In the genomic region with DNA sequence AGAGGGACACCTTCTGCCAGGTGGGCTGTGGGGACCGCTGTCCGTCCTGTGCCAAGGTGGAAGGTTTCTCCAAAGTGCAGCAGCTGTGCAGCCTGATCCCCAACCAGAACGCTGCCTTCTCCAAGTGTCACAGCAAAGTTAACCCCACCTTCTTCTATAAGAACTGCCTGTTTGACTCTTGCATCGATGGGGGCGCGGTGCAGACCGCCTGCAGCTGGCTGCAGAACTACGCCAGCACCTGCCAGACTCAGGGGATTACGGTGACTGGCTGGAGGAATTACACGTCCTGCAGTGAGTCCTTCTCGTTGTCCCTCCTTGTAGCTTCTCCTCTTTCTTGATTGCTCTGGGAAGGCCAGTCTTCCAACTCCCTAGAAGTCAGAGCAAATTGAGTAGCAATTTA, we compare ENCODE assay signal across 24 cellular contexts. TPM values are rescaled to one million over a fixed set of nuclear protein-coding genes. Genes with fewer than 3 reads are reported as not detected.
DNase-seq lines count a peak whose midpoint lies in the region; ATAC-seq and TF ChIP-seq lines count a peak whose summit lies in the region.
"Had no signal": no experiment of that assay in that cellular context is flagged by ENCODE, and none has a peak within 500 bp of the region (broad histone marks: within the 10 kb centered on the region; RNA-seq: fewer than 3 reads in every experiment).

No MANE protein-coding gene starts in this region.

- H3K27me3 Mint-ChIP-seq in H9 (ENCODE audit: low read depth), result peaks cover 2% of the 10 kb centered on the region; the same call in 1 of the 2 replicates
- no peaks in the 10 kb centered on the region for H3K27me3 Mint-ChIP-seq in endodermal cell (ENCODE audit: insufficient read depth)
- H3K27me3 Mint-ChIP-seq in osteocyte (ENCODE audit: unreplicated experiment), result no peaks in the 10 kb centered on the region

- H4K8ac ChIP-seq in H9 (replicated peaks; ENCODE audit: insufficient read length, low read depth, low read length), result peak overlapping the region; percentile 27

- no CpG with 5 or more reads among the region's 11 CpGs for WGBS in H9 (ENCODE audit: extremely low coverage, insufficient read length, low lambda C conversion rate)
- 92 to 95% methylated on average over 7 to 11 of the region's 11 CpGs for WGBS in endodermal cell (ENCODE audit: insufficient coverage in 1 of 2, insufficient read length in 1 of 2), 2 experiments

- H3K23me2 ChIP-seq in H9 (ENCODE audit: insufficient read length, low read depth, low read length, poor library complexity, severe bottlenecking), result no peaks in the 10 kb centered on the region

- H3K9me3 ChIP-seq in H9 (ENCODE audit: control insufficient read depth, low read depth, low read length) (no peaks in the 10 kb centered on the region), endodermal cell (ENCODE audit: control insufficient read depth, low read length) (no peaks in the 10 kb centered on the region)
- H3K9me3 ChIP-seq: BE2C, BLaER1 had no signal

- H3K9me3 Mint-ChIP-seq in H9 (no peaks in the 10 kb centered on the region), endodermal cell (no peaks in the 10 kb centered on the region), osteocyte (ENCODE audit: unreplicated experiment) (no peaks in the 10 kb centered on the region)
- H3K9me3 Mint-ChIP-seq: CD8-positive, alpha-beta memory T cell had no signal

- no peaks in the 10 kb centered on the region for H3K79me1 ChIP-seq in H9 (ENCODE audit: insufficient read depth, low read depth, low read length, poor library complexity, severe bottlenecking)

- no peak overlapping the region for H2BK5ac ChIP-seq in H9 (ENCODE audit: insufficient read length, low read length)

- H3K4ac ChIP-seq in H9 (ENCODE audit: low read depth, low read length), result no peak overlapping the region

- DNase-seq in H9, result no peak
- DNase-seq in endodermal cell, result peak; percentile 22
- peak; percentile 48 for DNase-seq in osteocyte (ENCODE audit: extremely low spot score, unreplicated experiment)
- DNase-seq in RKO (ENCODE audit: low spot score), result no peak
- no peak for DNase-seq in NCI-H526 treated with DMSO at 0.1 percent for 48 hours (lab: John Stamatoyannopoulos, UW)
- DNase-seq: 8988T; ACHN; BE2C; C1 segment of cervical spinal cord; CD4-positive, alpha-beta memory T cell; CD4-positive, CD25-positive, alpha-beta regulatory T cell; CD8-positive, alpha-beta memory T cell; COR-L47; DMS 273 treated with DMSO at 0.1 percent for 48 hours; DMS153; DMS53; DMS79; DND-41; EL; GDM1 had no signal

- H3K4me3 ChIP-seq in endodermal cell (ENCODE audit: low read length), result no peak overlapping the region
- H3K4me3 ChIP-seq: BLaER1, GM12878 had no signal

- H2BK120ac ChIP-seq in H9 (ENCODE audit: low read depth, low read length, poor library complexity, severe bottlenecking), result no peak overlapping the region

- no peaks in the 10 kb centered on the region for H3K36me3 ChIP-seq in endodermal cell (ENCODE audit: control insufficient read depth, insufficient read depth, low read length)
- H3K36me3 ChIP-seq: BE2C, BLaER1 had no signal

- ATAC-seq in HG03378 (IDR thresholded peaks at IDR 0.05; ENCODE audit: unreplicated experiment), result no peak
- ATAC-seq: GM12878 had no signal

- H4K91ac ChIP-seq in H9 (ENCODE audit: insufficient read length, low read depth, low read length), result no peak overlapping the region

- no peak overlapping the region for H3K18ac ChIP-seq in H9 (ENCODE audit: insufficient read length, low read depth, low read length)

- H3K36me3 Mint-ChIP-seq in H9 (ENCODE audit: insufficient read depth in 1 of 3, low read depth in 3 of 3) (no peaks in the 10 kb centered on the region), endodermal cell (ENCODE audit: low read depth) (no peaks in the 10 kb centered on the region), osteocyte (ENCODE audit: unreplicated experiment) (no peaks in the 10 kb centered on the region)
- H3K36me3 Mint-ChIP-seq: CD14-positive monocyte; CD4-positive, alpha-beta memory T cell; CD4-positive, CD25-positive, alpha-beta regulatory T cell; CD8-positive, alpha-beta memory T cell had no signal

- no peak overlapping the region for H2AFZ ChIP-seq in H9 (ENCODE audit: low read length)

- H2BK15ac ChIP-seq in H9 (ENCODE audit: low read depth, low read length), result no peak overlapping the region

- no peak overlapping the region for H2BK12ac ChIP-seq in H9 (ENCODE audit: insufficient read length, low read depth, low read length)

- H3K79me2 ChIP-seq in H9 (ENCODE audit: insufficient read depth, low read length), result no peaks in the 10 kb centered on the region

- H3T11ph ChIP-seq in H9 (ENCODE audit: low read length), result no peak overlapping the region

- H2BK20ac ChIP-seq in H9 (ENCODE audit: low read depth, low read length, poor library complexity, severe bottlenecking), result no peak overlapping the region

- H3K27ac ChIP-seq in H9 (ENCODE audit: insufficient read length, low read depth, low read length), result no peak overlapping the region
- no peak overlapping the region for H3K27ac ChIP-seq in endodermal cell (ENCODE audit: low read depth, low read length)
- H3K27ac ChIP-seq: BLaER1 had no signal

- H3K4me1 ChIP-seq in H9 (ENCODE audit: insufficient read depth, low read length), result no peaks in the 10 kb centered on the region
- peaks cover 2% of the 10 kb centered on the region for H3K4me1 ChIP-seq in endodermal cell (ENCODE audit: control insufficient read depth, insufficient read depth, low read length)
- H3K4me1 ChIP-seq: BE2C had no signal

- H3K4me1 Mint-ChIP-seq in H9, result peaks cover 3% of the 10 kb centered on the region in 2 experiments; a peak in 2 of 4 replicates
- peaks cover 5% of the 10 kb centered on the region for H3K4me1 Mint-ChIP-seq in endodermal cell
- no peaks in the 10 kb centered on the region for H3K4me1 Mint-ChIP-seq in osteocyte (ENCODE audit: unreplicated experiment)
- H3K4me1 Mint-ChIP-seq: CD14-positive monocyte; CD4-positive, alpha-beta memory T cell; CD4-positive, CD25-positive, alpha-beta regulatory T cell; CD8-positive, alpha-beta memory T cell had no signal

- H3K4me2 ChIP-seq in H9 (ENCODE audit: insufficient read depth, insufficient read length, low read length), result no peak overlapping the region

- H4K20me1 ChIP-seq in H9 (ENCODE audit: control insufficient read depth, insufficient read depth, insufficient read length), result no peaks in the 10 kb centered on the region
- H4K20me1 ChIP-seq: BLaER1 had no signal

- TF ChIP-seq CTCF in H9 (conservative IDR thresholded peaks at IDR 0.05) (no peak), endodermal cell (conservative IDR thresholded peaks at IDR 0.05) (no peak), osteocyte (IDR thresholded peaks at IDR 0.05) (no peak)

- no peak overlapping the region for H3K23ac ChIP-seq in H9 (ENCODE audit: insufficient read length, low read depth, low read length)

- H3K14ac ChIP-seq in H9 (ENCODE audit: insufficient read depth, low read length), result no peak overlapping the region; the same call in 1 of the 2 replicates

- H3K27me3 ChIP-seq in H9 (ENCODE audit: insufficient read depth, low read length) (no peaks in the 10 kb centered on the region), endodermal cell (ENCODE audit: control insufficient read depth, insufficient read depth, low read length, poor library complexity, severe bottlenecking) (no peaks in the 10 kb centered on the region)
- H3K27me3 ChIP-seq: BE2C, BLaER1 had no signal

- H3K9ac ChIP-seq in H9 (ENCODE audit: extremely low read depth, insufficient read length, low read length) (no peak overlapping the region), endodermal cell (ENCODE audit: extremely low read depth, low read length, poor library complexity, severe bottlenecking) (no peak overlapping the region)
- H3K9ac ChIP-seq: BLaER1 had no signal

- H3K27ac Mint-ChIP-seq in H9 (no peak overlapping the region), endodermal cell (no peak overlapping the region), osteocyte (ENCODE audit: unreplicated experiment) (no peak overlapping the region)
- H3K27ac Mint-ChIP-seq: CD14-positive monocyte; CD4-positive, alpha-beta memory T cell; CD4-positive, CD25-positive, alpha-beta regulatory T cell; CD8-positive, alpha-beta memory T cell had no signal

- no peak overlapping the region for H2AK5ac ChIP-seq in H9 (ENCODE audit: insufficient read length, low read length)

- no peak overlapping the region for H3K56ac ChIP-seq in H9 (ENCODE audit: insufficient read length, low read depth, low read length)

- no peak overlapping the region for H4K5ac ChIP-seq in H9 (ENCODE audit: insufficient read length, low read depth, low read length)

- H3K4me3 Mint-ChIP-seq in H9 (no peak overlapping the region), endodermal cell (no peak overlapping the region), osteocyte (ENCODE audit: unreplicated experiment) (no peak overlapping the region)
- H3K4me3 Mint-ChIP-seq: CD4-positive, alpha-beta memory T cell; CD4-positive, CD25-positive, alpha-beta regulatory T cell had no signal

RNA-seq across cellular contexts. Expression of gene TECTA, which starts 44.8 kb away (rescaled TPM):
- total RNA-seq in H9 (2021) (0.66 and 0.68 TPM in 2 replicates), endodermal cell (1 to 10 TPM; 1.4 to 2.2 TPM), osteocyte (0.94 and 1.3 TPM in 2 replicates)
- polyA plus RNA-seq in endodermal cell (2013, experiment 1 of 2), result 1.7 TPM
- polyA plus RNA-seq in endodermal cell (2013, experiment 2 of 2), result 1.7 TPM
- polyA plus RNA-seq: CD14-positive monocyte; CD8-positive, alpha-beta memory T cell had no signal

Comparison
In these comparisons a context has a peak if more than half of its experiments do, and no peak if none do; other contexts are left out.
1. DNase-seq: peak in endodermal cell (single experiment) and osteocyte (single experiment); none in H9 (single experiment), RKO (single experiment) and NCI-H526 treated with DMSO at 0.1 percent for 48 hours (single experiment).